Comparison of ENCODE assay signal across 9 cellular contexts in genomic region chr1:46043491-46044017, GRCh38.
DNase-seq lines count a peak whose midpoint lies in the region; ATAC-seq, FAIRE-seq and TF ChIP-seq lines count a peak whose summit lies in the region.
"Had no signal": no experiment of that assay in that cellular context is flagged by ENCODE, and none has a peak within 500 bp of the region (broad histone marks: within the 10 kb centered on the region; RNA-seq: fewer than 3 reads in every experiment).

No MANE protein-coding gene starts in this region.

- H3K4me1 Mint-ChIP-seq in nephron, result peaks cover 22% of the 10 kb centered on the region

- peak overlapping the region in 7 of 59 donors; percentile 1 to 22 (median 11) for H3K4me3 ChIP-seq in dorsolateral prefrontal cortex

- peak overlapping the region in 2 of 3 experiments; percentile 4 to 31 for H3K27ac Mint-ChIP-seq in nephron

- H3K9me3 Mint-ChIP-seq in nephron, result no peaks in the 10 kb centered on the region

- H3K27ac ChIP-seq in dorsolateral prefrontal cortex, result no peak overlapping the region

- no peaks in the 10 kb centered on the region for H3K27me3 Mint-ChIP-seq in nephron (ENCODE audit: low read depth)

- no peak for TF ChIP-seq CTCF in nephron (IDR thresholded peaks at IDR 0.05; ENCODE audit: unreplicated experiment in 3 of 3)
- TF ChIP-seq CTCF in dorsolateral prefrontal cortex (IDR thresholded peaks at IDR 0.05 in 54 of 56, conservative IDR thresholded peaks at IDR 0.05 in 2 of 56; ENCODE audit: low read depth in 1 of 56, partially characterized antibody in 56 of 56), result no peak

- no peaks in the 10 kb centered on the region for H3K27me3 ChIP-seq in dorsolateral prefrontal cortex

- H3K36me3 Mint-ChIP-seq in nephron (ENCODE audit: low read depth), result peaks cover 62% of the 10 kb centered on the region

- H3K4me3 Mint-ChIP-seq in nephron, result no peak overlapping the region

- FAIRE-seq in urothelium cell line (lab: Jason Lieb, UNC), result no peak
- FAIRE-seq: keratinocyte had no signal

- intact Hi-C loops in dorsolateral prefrontal cortex (cut with DNase I), result no loop called here

- DNase-seq in NOMO-1 (lab: John Stamatoyannopoulos, UW; ENCODE audit: unreplicated experiment in 2 of 2), result peak; percentile 92 to 98
- DNase-seq in ecto neural progenitor cell (ENCODE audit: low spot score), result no peak
- DNase-seq in activated effector memory CD4-positive, alpha-beta T cell treated with anti-CD3 and anti-CD28 coated beads, Interleukin-2, amount 50 U/mL, for 16 hours, result no peak
- DNase-seq in dorsolateral prefrontal cortex, result no peak
- DNase-seq in urothelium cell line (ENCODE audit: low spot score), result no peak

- ATAC-seq in GM19023 (IDR thresholded peaks at IDR 0.05; ENCODE audit: unreplicated experiment) (peak; percentile 78), HG02852 (IDR thresholded peaks at IDR 0.05; ENCODE audit: unreplicated experiment) (peak; percentile 78)

Comparison
In these comparisons a context has a peak if more than half of its experiments do, and no peak if none do; other contexts are left out.
1. DNase-seq: peak in NOMO-1 (2 of 2); none in ecto neural progenitor cell (single experiment), activated effector memory CD4-positive, alpha-beta T cell treated with anti-CD3 and anti-CD28 coated beads, Interleukin-2, amount 50 U/mL, for 16 hours (single experiment), dorsolateral prefrontal cortex (0 of 10) and urothelium cell line (single experiment).